21 cellular contexts compared by ENCODE assay signal in the genomic region with DNA sequence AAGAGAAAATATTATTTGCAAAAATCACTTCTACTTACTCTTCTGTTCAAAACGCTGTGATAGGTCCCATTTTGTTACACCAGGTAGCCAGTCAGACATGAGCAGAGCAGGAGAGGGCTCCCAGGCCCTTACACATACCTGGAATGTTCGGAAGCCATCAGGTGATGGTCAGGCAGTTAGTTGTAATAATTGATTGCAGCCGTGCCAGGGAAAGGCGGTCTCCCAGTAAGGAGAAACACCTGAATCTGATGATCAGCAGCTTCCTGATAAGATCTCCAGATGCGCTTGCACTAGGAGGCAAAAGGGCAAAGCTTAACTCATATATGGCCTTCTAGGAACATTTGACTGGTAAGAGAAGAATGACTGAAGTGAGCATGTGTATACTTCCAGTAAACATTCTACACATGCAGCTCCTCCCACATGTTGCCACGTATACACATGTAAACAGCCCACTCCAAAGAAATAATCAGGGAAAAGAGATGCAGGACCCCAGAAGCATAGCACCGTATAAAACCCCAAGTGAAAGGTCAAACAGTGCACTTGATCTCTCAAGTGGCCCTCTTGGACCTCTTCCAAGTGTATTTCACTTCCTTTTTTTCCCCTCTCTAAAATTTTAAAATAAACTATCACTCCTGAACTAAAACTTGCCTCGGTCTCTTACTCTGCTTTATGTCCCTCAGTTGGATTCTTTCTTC.
DNase-seq lines count a peak whose midpoint lies in the region; ATAC-seq and TF ChIP-seq lines count a peak whose summit lies in the region.
"Had no signal": no experiment of that assay in that cellular context is flagged by ENCODE, and none has a peak within 500 bp of the region (broad histone marks: within the 10 kb centered on the region; RNA-seq: fewer than 3 reads in every experiment).

No MANE protein-coding gene starts in this region.

- H3K9me2 ChIP-seq in Karpas-422 (replicated peaks; ENCODE audit: insufficient read depth, low read length) = no peaks in the 10 kb centered on the region
- 0 out of 2 replicates have a peak, but pooled peaks cover 3% of the 10 kb centered on the region for H3K9me2 ChIP-seq in SK-N-SH

- peak overlapping the region; percentile 49; the same call in 1 of the 2 replicates for H2AFZ ChIP-seq in Karpas-422 (ENCODE audit: low read length)
- H2AFZ ChIP-seq in SK-N-SH (ENCODE audit: low read depth) = no peak overlapping the region

- in situ Hi-C loops in transverse colon (cut with MboI; ENCODE audit: low pct_ligation_motif_present in 1 of 4, low pct_unique_long_range_greater_than_20kb in 1 of 4, low sequenced_read_pairs in 3 of 4) = no loop called here

- H3K36me3 Mint-ChIP-seq in Calu3 (ENCODE audit: insufficient read depth, unreplicated experiment) = peaks cover 22% of the 10 kb centered on the region
- H3K36me3 Mint-ChIP-seq: CD4-positive, alpha-beta memory T cell; T-cell had no signal

- TF ChIP-seq RAD21 in SK-N-SH (IDR thresholded peaks at IDR 0.05; ENCODE audit: low read length) = no peak

- H3K9me3 ChIP-seq in BLaER1 = no peaks in the 10 kb centered on the region
- H3K9me3 ChIP-seq in Karpas-422 (ENCODE audit: low read length) = peaks cover 30% of the 10 kb centered on the region
- no peaks in the 10 kb centered on the region for H3K9me3 ChIP-seq in SK-N-SH
- H3K9me3 ChIP-seq in transverse colon = no peaks in the 10 kb centered on the region
- H3K9me3 ChIP-seq: SJCRH30 had no signal

- H3K9me3 Mint-ChIP-seq in Calu3 (ENCODE audit: low read depth, unreplicated experiment) = no peaks in the 10 kb centered on the region

- H3K4me3 ChIP-seq in BLaER1 (no peak overlapping the region), Karpas-422 (ENCODE audit: low read length) (no peak overlapping the region), SK-N-SH (ENCODE audit: low read depth in 2 of 2, low read length in 1 of 2) (no peak overlapping the region), coronary artery (no peak overlapping the region), transverse colon (no peak overlapping the region)
- H3K4me3 ChIP-seq: SJCRH30 had no signal

- H3K27ac ChIP-seq in BLaER1 = no peak overlapping the region
- no peak overlapping the region for H3K27ac ChIP-seq in Karpas-422 (ENCODE audit: low read length)
- H3K27ac ChIP-seq in SK-N-SH (ENCODE audit: low read depth in 2 of 2, low read length in 1 of 2) = no peak overlapping the region; a peak in 1 of 4 replicates
- H3K27ac ChIP-seq in coronary artery = no peak overlapping the region
- no peak overlapping the region for H3K27ac ChIP-seq in transverse colon
- H3K27ac ChIP-seq: SJCRH30 had no signal

- CTCF ChIA-PET in Calu3 (lab: Charles Lee) (no interaction called here), SK-N-SH (lab: Yijun Ruan, JAX) (no interaction called here)

- DNase-seq in Calu3 = peak; percentile 51
- DNase-seq in Karpas-422 = no peak
- DNase-seq in SK-N-SH = no peak
- no peak for DNase-seq in coronary artery (ENCODE audit: low spot score)
- DNase-seq in transverse colon = no peak
- DNase-seq in NCI-H2081 treated with DMSO at 0.1 percent for 48 hours (lab: John Stamatoyannopoulos, UW) = no peak
- no peak for DNase-seq in left cardiac atrium
- DNase-seq: ACHN; AML-193; CD4-positive, alpha-beta memory T cell; GDM1; HFFc6; IMR-90; NCI-H1417 treated with DMSO at 0.1 percent for 48 hours; NCI-H2081; NCI-H524; PC-3; SJCRH30; T-cell; T-helper 9 cell had no signal

- intact Hi-C loops in Calu3 (cut with micrococcal nuclease; ENCODE audit: unreplicated experiment) = loop anchor here (10.0 kb wide), 2 partner anchors 169 to 1061 kb away; no protein-coding TSS in a partner anchor
- intact Hi-C loops in transverse colon (cut with DNase I; ENCODE audit: low total_unique reads) = no loop called here
- intact Hi-C loops in left cardiac atrium (cut with DNase I) = no loop called here

- H4K20me1 ChIP-seq in BLaER1 = no peaks in the 10 kb centered on the region
- no peaks in the 10 kb centered on the region for H4K20me1 ChIP-seq in Karpas-422 (ENCODE audit: insufficient read depth, low read depth, low read length)
- H4K20me1 ChIP-seq in SK-N-SH (ENCODE audit: insufficient read depth) = no peaks in the 10 kb centered on the region

- BruUV-seq in Calu3 (replicated peaks; lab: Mats Ljungman, UMichigan) = no TSS peak

- peak overlapping the region; percentile 84 for H3K4me3 Mint-ChIP-seq in Calu3 (ENCODE audit: low read depth, unreplicated experiment)
- H3K4me3 Mint-ChIP-seq: CD4-positive, alpha-beta memory T cell; HFFc6; T-cell had no signal

- H3F3A ChIP-seq in SK-N-SH (replicated peaks; ENCODE audit: insufficient read depth) = no peaks in the 10 kb centered on the region

- POLR2A ChIA-PET in SK-N-SH (lab: Yijun Ruan, JAX) = no interaction called here

- H3K4me1 ChIP-seq in BLaER1 (peaks cover 11% of the 10 kb centered on the region; the same call in 1 of the 2 replicates), Karpas-422 (ENCODE audit: low read length) (no peaks in the 10 kb centered on the region), SK-N-SH (ENCODE audit: control insufficient read depth in 1 of 2, insufficient read depth in 2 of 2, low read depth in 1 of 2, low read length in 1 of 2) (peaks cover 0 to 4% of the 10 kb centered on the region in 2 experiments; a peak in 1 of 4 replicates), transverse colon (no peaks in the 10 kb centered on the region)
- H3K4me1 ChIP-seq: SJCRH30 had no signal

- H3K36me3 ChIP-seq in BLaER1 (no peaks in the 10 kb centered on the region), Karpas-422 (ENCODE audit: insufficient read depth, low read length) (no peaks in the 10 kb centered on the region), SK-N-SH (replicated peaks in 1 of 2; ENCODE audit: control insufficient read depth in 1 of 2, insufficient read depth in 2 of 2, low read length in 1 of 2) (no peaks in the 10 kb centered on the region), transverse colon (no peaks in the 10 kb centered on the region)
- H3K36me3 ChIP-seq: SJCRH30 had no signal

- H3K4me2 ChIP-seq in BLaER1 (peak overlapping the region; percentile 26), Karpas-422 (ENCODE audit: low read depth, low read length, poor library complexity, severe bottlenecking) (no peak overlapping the region), SK-N-SH (no peak overlapping the region)

- peaks cover 27% of the 10 kb centered on the region for H3K4me1 Mint-ChIP-seq in Calu3 (ENCODE audit: low read depth, unreplicated experiment)
- H3K4me1 Mint-ChIP-seq: CD4-positive, alpha-beta memory T cell; T-cell had no signal

- H3K27me3 ChIP-seq in BLaER1 (no peaks in the 10 kb centered on the region), Karpas-422 (ENCODE audit: low read length) (no peaks in the 10 kb centered on the region), SK-N-SH (ENCODE audit: insufficient read depth) (no peaks in the 10 kb centered on the region), transverse colon (no peaks in the 10 kb centered on the region)
- H3K27me3 ChIP-seq: SJCRH30 had no signal

- H3K27me3 Mint-ChIP-seq in Calu3 (ENCODE audit: unreplicated experiment) = no peaks in the 10 kb centered on the region
- H3K27me3 Mint-ChIP-seq: CD4-positive, alpha-beta memory T cell; T-cell had no signal

- H3K9ac ChIP-seq in BLaER1 (no peak overlapping the region), Karpas-422 (ENCODE audit: low read length) (no peak overlapping the region), SK-N-SH (no peak overlapping the region)

- no peak for TF ChIP-seq POLR2A in transverse colon (IDR thresholded peaks at IDR 0.05)

- no peak for ATAC-seq in left cardiac atrium
- ATAC-seq: PC-3, T-cell had no signal

- no peak for TF ChIP-seq CTCF in Calu3 (IDR thresholded peaks at IDR 0.05; ENCODE audit: unreplicated experiment)
- TF ChIP-seq CTCF in SK-N-SH (IDR thresholded peaks at IDR 0.05) = no peak
- TF ChIP-seq CTCF in coronary artery (IDR thresholded peaks at IDR 0.05) = no peak
- TF ChIP-seq CTCF in transverse colon (IDR thresholded peaks at IDR 0.05) = no peak

- H3K79me2 ChIP-seq in Karpas-422 (ENCODE audit: low read length) (no peaks in the 10 kb centered on the region), SK-N-SH (ENCODE audit: insufficient read depth) (no peaks in the 10 kb centered on the region)

- WGBS in SK-N-SH (ENCODE audit: low lambda C conversion rate) = 49% methylated on average over 8 of the region's 8 CpGs
- 46 to 71% methylated on average over 4 to 8 of the region's 8 CpGs for WGBS in transverse colon (ENCODE audit: low coverage in 1 of 2), 2 donors

- H3K27ac Mint-ChIP-seq in Calu3 (ENCODE audit: unreplicated experiment) = peak overlapping the region; percentile 100
- H3K27ac Mint-ChIP-seq: CD4-positive, alpha-beta memory T cell; HFFc6; T-cell had no signal

- TF ChIP-seq EP300 in SK-N-SH (IDR thresholded peaks at IDR 0.05; ENCODE audit: borderline replicate concordance in 1 of 2, low read depth in 1 of 2, low read length in 1 of 2) = no peak
- no peak for TF ChIP-seq EP300 in transverse colon (IDR thresholded peaks at IDR 0.05; ENCODE audit: low read depth)

TF ChIP-seq in SK-N-SH, 30 proteins besides CTCF, POLR2A, EP300 and RAD21:
- TF ChIP-seq GATA2 (CRISPR knock-in tag; IDR thresholded peaks at IDR 0.05) (peak; percentile 43; the same call in 1 of the 2 replicates), POLR2AphosphoS5 (IDR thresholded peaks at IDR 0.05; ENCODE audit: low read depth, low read length) (no peak), MXI1 (IDR thresholded peaks at IDR 0.05; ENCODE audit: low read depth, low read length) (no peak)
